In the genomic region with DNA sequence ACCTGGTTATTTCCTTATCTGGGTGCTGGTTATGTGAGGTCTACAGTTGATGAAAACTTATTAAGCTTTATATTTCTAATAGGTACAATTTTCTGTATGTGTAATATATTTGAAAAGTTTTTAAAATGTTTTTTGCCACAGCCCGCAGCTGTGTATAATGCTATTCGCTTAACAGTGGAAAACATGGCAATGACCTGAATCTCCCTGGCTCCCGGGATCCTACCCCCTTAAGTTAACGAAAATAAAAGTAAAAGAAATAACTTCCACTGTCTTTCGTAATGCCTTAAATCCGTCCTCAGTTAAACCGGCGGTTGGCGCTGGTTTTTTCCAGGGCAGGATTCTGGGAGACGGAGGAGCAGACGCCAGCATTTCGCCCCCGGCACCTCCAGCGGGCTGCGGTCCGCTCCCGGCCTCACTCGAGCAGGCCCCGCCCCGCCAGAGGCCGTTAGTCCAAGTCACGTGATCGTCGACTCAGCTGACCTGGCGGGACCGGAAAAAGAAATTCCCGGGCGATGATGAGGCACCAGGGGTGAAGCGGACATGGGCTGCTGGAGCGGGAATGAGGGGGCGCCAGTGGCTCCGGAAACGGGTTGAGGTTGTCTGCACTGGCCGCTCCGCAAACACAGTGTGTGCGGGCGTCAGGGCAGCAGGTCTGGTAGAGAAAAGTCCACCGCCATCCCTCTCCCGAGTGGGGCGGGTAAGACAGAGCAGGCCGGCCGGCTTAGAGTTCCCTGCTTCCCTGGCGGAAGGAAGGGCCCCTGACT, we compare ENCODE assay signal across 8 cellular contexts. TPM values are rescaled to one million over a fixed set of nuclear protein-coding genes. Genes with fewer than 3 reads are reported as not detected.
A peak's percentile ranks its signal among the peaks of the same experiment; 100 is the strongest.
DNase-seq lines count a peak whose midpoint lies in the region; ATAC-seq and TF ChIP-seq lines count a peak whose summit lies in the region.
"Not testable (repeated sequence)": the region's sequence is repeated elsewhere in the genome, so short reads cannot be mapped to it uniquely, and the experiment has no call there.

No MANE protein-coding gene starts in this region.

- CTCF ChIA-PET in naive thymus-derived CD4-positive, alpha-beta T cell (lab: Charles Lee), result not testable (repeated sequence)

- DNase-seq in AG09319 (ENCODE audit: extremely low read depth, low read depth), result peak; percentile 51
- peak; percentile 21 to 57 for DNase-seq in activated CD4-positive, alpha-beta T cell treated with anti-CD3 and anti-CD28 coated beads for 24 hours (ENCODE audit: low read depth in 2 of 2)
- peak; percentile 83 for DNase-seq in astrocyte of the spinal cord (ENCODE audit: low read depth, low spot score)
- peak; percentile 12 to 91 (median 80) for DNase-seq in head of caudate nucleus
- peak; percentile 14 to 72 (median 32) for DNase-seq in naive thymus-derived CD4-positive, alpha-beta T cell
- peak; percentile 72 for DNase-seq in stimulated activated CD4-positive, alpha-beta T cell treated with anti-CD3 and anti-CD28 coated beads, Interleukin-4, amount 100 ng/mL, for 24 hours

- peak overlapping the region; percentile 34 for H3K4me3 ChIP-seq in astrocyte of the spinal cord (ENCODE audit: low read depth, low read length)
- not testable (repeated sequence) for H3K4me3 ChIP-seq in naive thymus-derived CD4-positive, alpha-beta T cell (ENCODE audit: low read length)

- in situ Hi-C loops in astrocyte of the spinal cord (cut with HindIII; ENCODE audit: low sequenced_read_pairs), result not testable (repeated sequence)

- peak; percentile 78 for ATAC-seq in GM21526 (IDR thresholded peaks at IDR 0.05; ENCODE audit: low FRiP score, unreplicated experiment)
- peak; percentile 71 for ATAC-seq in naive thymus-derived CD4-positive, alpha-beta T cell

- POLR2A ChIA-PET in naive thymus-derived CD4-positive, alpha-beta T cell (lab: Charles Lee), result not testable (repeated sequence)

- H3K9me3 Mint-ChIP-seq in naive thymus-derived CD4-positive, alpha-beta T cell, result not testable (repeated sequence)

- intact Hi-C loops in head of caudate nucleus (cut with DNase I); naive thymus-derived CD4-positive, alpha-beta T cell (cut with micrococcal nuclease): not testable (repeated sequence)

- not testable (repeated sequence) for H3K27ac Mint-ChIP-seq in naive thymus-derived CD4-positive, alpha-beta T cell

- not testable (repeated sequence) for H3K4me1 ChIP-seq in naive thymus-derived CD4-positive, alpha-beta T cell (ENCODE audit: control insufficient read depth in 2 of 2, insufficient read depth in 2 of 2, low read length in 2 of 2)

- not testable (repeated sequence) for H3K27me3 Mint-ChIP-seq in naive thymus-derived CD4-positive, alpha-beta T cell

- not testable (repeated sequence) for TF ChIP-seq EP300 in Ishikawa (IDR thresholded peaks at IDR 0.05; ENCODE audit: borderline replicate concordance)

- TF ChIP-seq CTCF in AG09319 (IDR thresholded peaks at IDR 0.05; ENCODE audit: low read depth, low read length); astrocyte of the spinal cord (IDR thresholded peaks at IDR 0.05; ENCODE audit: low read depth, low read length): not testable (repeated sequence)

- not testable (repeated sequence) for H3K4me1 Mint-ChIP-seq in naive thymus-derived CD4-positive, alpha-beta T cell

- not testable (repeated sequence) for H3K27me3 ChIP-seq in naive thymus-derived CD4-positive, alpha-beta T cell (ENCODE audit: control insufficient read depth in 2 of 2, insufficient read depth in 2 of 2, low read length in 2 of 2)

- peak overlapping the region in 9 of 10 donors; percentile 39 to 77 (median 53) for H3K4me3 Mint-ChIP-seq in naive thymus-derived CD4-positive, alpha-beta T cell

- not testable (repeated sequence) for H3K36me3 ChIP-seq in naive thymus-derived CD4-positive, alpha-beta T cell (ENCODE audit: control insufficient read depth in 2 of 3, insufficient read depth in 3 of 3, low read length in 3 of 3)

- not testable (repeated sequence) for H3K9me3 ChIP-seq in naive thymus-derived CD4-positive, alpha-beta T cell (ENCODE audit: control insufficient read depth in 2 of 3, low read length in 3 of 3)

- H3K36me3 Mint-ChIP-seq in naive thymus-derived CD4-positive, alpha-beta T cell, result not testable (repeated sequence)

- not testable (repeated sequence) for H3K27ac ChIP-seq in naive thymus-derived CD4-positive, alpha-beta T cell (ENCODE audit: low read depth, low read length)

- not testable (repeated sequence) for TF ChIP-seq RAD21 in Ishikawa (IDR thresholded peaks at IDR 0.05; ENCODE audit: low read depth)

TF ChIP-seq in Ishikawa, 13 proteins besides CTCF, POLR2A, EP300 and RAD21:
- TF ChIP-seq MAX (IDR thresholded peaks at IDR 0.05) (0 out of 2 replicates have a peak, but pooled peaks have one; percentile 17), TAF1 (IDR thresholded peaks at IDR 0.05; ENCODE audit: low read depth) (peak; percentile 34; the same call in 1 of the 2 replicates)
- TF ChIP-seq, protein P1, sequence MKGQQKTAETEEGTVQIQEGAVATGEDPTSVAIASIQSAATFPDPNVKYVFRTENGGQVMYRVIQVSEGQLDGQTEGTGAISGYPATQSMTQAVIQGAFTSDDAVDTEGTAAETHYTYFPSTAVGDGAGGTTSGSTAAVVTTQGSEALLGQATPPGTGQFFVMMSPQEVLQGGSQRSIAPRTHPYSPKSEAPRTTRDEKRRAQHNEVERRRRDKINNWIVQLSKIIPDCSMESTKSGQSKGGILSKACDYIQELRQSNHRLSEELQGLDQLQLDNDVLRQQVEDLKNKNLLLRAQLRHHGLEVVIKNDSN (IDR thresholded peaks at IDR 0.05), result peak; percentile 75

RNA-seq across cellular contexts. Expression of gene GOLGA6B, which starts 17.8 kb away (rescaled TPM):
- total RNA-seq in naive thymus-derived CD4-positive, alpha-beta T cell, result under 1 TPM in 3 of 5 experiments, not detected in 2; 0.27 to 0.70 (median 0.49) TPM
- polyA plus RNA-seq in naive thymus-derived CD4-positive, alpha-beta T cell, result not detected

RNA-seq across cellular contexts. Expression of gene HIGD2B, which starts 49.3 kb away (rescaled TPM):
- under 1 TPM in 3 of 5 experiments, not detected in 2; 0.57 to 0.69 (median 0.64) TPM for total RNA-seq in naive thymus-derived CD4-positive, alpha-beta T cell
- polyA plus RNA-seq in naive thymus-derived CD4-positive, alpha-beta T cell, result under 1 TPM in 1 of 2 donors, not detected in 1; 0.21 TPM

RNA-seq across cellular contexts. Expression of gene BBS4, which starts 49.3 kb away (rescaled TPM):
- total RNA-seq in naive thymus-derived CD4-positive, alpha-beta T cell, result 10 to 100 TPM; 11.9 to 26.5 (median 16.2) TPM
- polyA plus RNA-seq in naive thymus-derived CD4-positive, alpha-beta T cell, result 10 to 100 TPM in 1 of 2 donors, 1 to 10 TPM in 1; 9.6 to 13.3 TPM

Comparison
In these comparisons a context has a peak if more than half of its experiments do, and no peak if none do; other contexts are left out.
1. DNase-seq: peak in every context shown above with its lines; median percentile 83 in astrocyte of the spinal cord; 80 in head of caudate nucleus; 72 in stimulated activated CD4-positive, alpha-beta T cell treated with anti-CD3 and anti-CD28 coated beads, Interleukin-4, amount 100 ng/mL, for 24 hours; 51 in AG09319; 39 in activated CD4-positive, alpha-beta T cell treated with anti-CD3 and anti-CD28 coated beads for 24 hours; 32 in naive thymus-derived CD4-positive, alpha-beta T cell.